17 cellular contexts compared by ENCODE assay signal in the genomic region with DNA sequence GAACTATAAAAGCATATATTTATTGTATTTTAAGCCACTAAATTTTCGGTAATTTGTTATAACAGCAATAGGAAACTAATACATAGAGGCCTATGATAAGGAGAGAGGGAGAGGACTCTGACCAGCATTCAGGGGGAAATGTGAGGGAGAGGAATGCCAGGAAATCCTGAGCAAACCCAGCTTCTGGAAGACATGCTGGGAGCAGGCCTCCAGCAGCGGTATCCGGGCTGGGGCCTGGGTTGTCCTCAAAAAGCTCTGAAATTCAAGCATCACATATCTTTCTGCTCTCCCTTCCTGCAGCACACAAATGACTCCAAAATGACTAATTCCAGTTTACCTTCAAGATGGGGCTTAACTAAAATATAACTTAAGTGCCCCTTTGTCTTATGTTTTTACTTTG. TPM values are rescaled to one million over a fixed set of nuclear protein-coding genes. Genes with fewer than 3 reads are reported as not detected.
DNase-seq lines count a peak whose midpoint lies in the region; ATAC-seq and TF ChIP-seq lines count a peak whose summit lies in the region.
"Had no signal": no experiment of that assay in that cellular context is flagged by ENCODE, and none has a peak within 500 bp of the region (broad histone marks: within the 10 kb centered on the region; RNA-seq: fewer than 3 reads in every experiment).

No MANE protein-coding gene starts in this region.

- H3K9me3 ChIP-seq in GM23248 (ENCODE audit: low read depth) = no peaks in the 10 kb centered on the region
- no peaks in the 10 kb centered on the region for H3K9me3 ChIP-seq in mesenchymal stem cell (ENCODE audit: control insufficient read depth, low read length)
- H3K9me3 ChIP-seq: BLaER1, Caco-2 had no signal

- no peak for TF ChIP-seq CTCF in GM13977 (IDR thresholded peaks at IDR 0.05; ENCODE audit: extremely low read depth, insufficient read depth, missing control alignments)

- no peak overlapping the region for H2BK5ac ChIP-seq in mesenchymal stem cell (ENCODE audit: low read depth, low read length, poor library complexity, severe bottlenecking)

- H2AK5ac ChIP-seq in mesenchymal stem cell (ENCODE audit: low read length, severe bottlenecking) = no peak overlapping the region

- WGBS in GM23248 (ENCODE audit: low coverage in 1 of 2, low lambda C conversion rate in 2 of 2, missing lambda C conversion rate in 2 of 2), 2 experiments = 14 to 19% methylated on average over 3 of the region's 3 CpGs
- 63% methylated on average over 2 of the region's 3 CpGs for WGBS in mesenchymal stem cell

- H3K4me2 ChIP-seq in GM23248 (ENCODE audit: unreplicated experiment) (no peak overlapping the region), mesenchymal stem cell (ENCODE audit: low read length, poor library complexity, severe bottlenecking) (peak overlapping the region; percentile 16)
- H3K4me2 ChIP-seq: BLaER1 had no signal

- no peak overlapping the region for H2BK12ac ChIP-seq in mesenchymal stem cell (ENCODE audit: low read length in 2 of 2)

- no peak overlapping the region for H4K91ac ChIP-seq in mesenchymal stem cell (ENCODE audit: low read length)

- DNase-seq in AG20443 (ENCODE audit: low spot score) (peak; percentile 66), GM23248 (peak; percentile 10), cerebellar cortex (ENCODE audit: low spot score) (peak; percentile 13), mesenchymal stem cell (no peak), GM13977 (ENCODE audit: low spot score) (no peak), activated gamma-delta T cell treated with Interleukin-2 at 50 U/mL for 16 hours (no peak)
- DNase-seq: AML-193; Caco-2; CD8-positive, alpha-beta memory T cell; DMS53; KG1 had no signal

- no peak overlapping the region for H2BK120ac ChIP-seq in mesenchymal stem cell (ENCODE audit: low read depth, low read length)

- no peak overlapping the region for H3K4ac ChIP-seq in mesenchymal stem cell (ENCODE audit: low read depth in 1 of 2, low read length in 2 of 2)

- no peak overlapping the region for H3K18ac ChIP-seq in mesenchymal stem cell (ENCODE audit: low read depth in 1 of 2, low read length in 2 of 2)

- H3K9me2 ChIP-seq in GM23248 (ENCODE audit: insufficient read depth) = no peaks in the 10 kb centered on the region

- H3K4me1 ChIP-seq in GM23248 (ENCODE audit: insufficient read depth) (no peaks in the 10 kb centered on the region), mesenchymal stem cell (ENCODE audit: control insufficient read depth, insufficient read depth, low read depth, low read length) (no peaks in the 10 kb centered on the region)
- H3K4me1 ChIP-seq: BLaER1 had no signal

- no peaks in the 10 kb centered on the region for H3F3A ChIP-seq in GM23248 (ENCODE audit: insufficient read depth)

- H4K20me1 ChIP-seq in GM23248 (ENCODE audit: insufficient read depth) = no peaks in the 10 kb centered on the region
- H4K20me1 ChIP-seq: BLaER1 had no signal

- H3K36me3 ChIP-seq in GM23248 (ENCODE audit: low read depth) (no peaks in the 10 kb centered on the region), mesenchymal stem cell (ENCODE audit: control insufficient read depth in 1 of 2, insufficient read depth in 2 of 2, low read depth in 1 of 2, low read length in 2 of 2) (no peaks in the 10 kb centered on the region)
- H3K36me3 ChIP-seq: BLaER1 had no signal

- H3K9ac ChIP-seq in GM23248 (no peak overlapping the region), mesenchymal stem cell (ENCODE audit: low read length) (no peak overlapping the region)
- H3K9ac ChIP-seq: BLaER1 had no signal

- no peak overlapping the region for H3K23ac ChIP-seq in mesenchymal stem cell (ENCODE audit: low read length in 2 of 2)

- H3K27ac ChIP-seq in GM23248 (no peak overlapping the region), mesenchymal stem cell (ENCODE audit: low read length, poor library complexity, severe bottlenecking) (no peak overlapping the region)
- H3K27ac ChIP-seq: BLaER1 had no signal

- no peaks in the 10 kb centered on the region for H3K79me2 ChIP-seq in GM23248 (ENCODE audit: insufficient read depth)

- H2BK15ac ChIP-seq in mesenchymal stem cell (ENCODE audit: low read depth, poor library complexity, severe bottlenecking) = no peak overlapping the region

- no peak overlapping the region for H3K14ac ChIP-seq in mesenchymal stem cell (ENCODE audit: low read length in 2 of 2)

- no peak overlapping the region for H4K8ac ChIP-seq in mesenchymal stem cell (ENCODE audit: low read length)

- ATAC-seq in HG02885 (IDR thresholded peaks at IDR 0.05; ENCODE audit: poor library complexity, unreplicated experiment) (no peak), GM21360 (IDR thresholded peaks at IDR 0.05; ENCODE audit: unreplicated experiment) (no peak)
- ATAC-seq: HCT116 had no signal

- H3K27me3 ChIP-seq in GM23248 (replicated peaks; ENCODE audit: insufficient read depth) = no peaks in the 10 kb centered on the region
- H3K27me3 ChIP-seq in mesenchymal stem cell (ENCODE audit: control insufficient read depth in 1 of 2, insufficient read depth in 1 of 2, low read length in 2 of 2) = no peaks in the 10 kb centered on the region
- H3K27me3 ChIP-seq: BLaER1 had no signal

- H3K4me3 ChIP-seq in GM23248 (no peak overlapping the region), mesenchymal stem cell (ENCODE audit: insufficient read depth in 1 of 2, low read depth in 1 of 2, low read length in 2 of 2) (no peak overlapping the region)
- H3K4me3 ChIP-seq: BLaER1 had no signal

- no peaks in the 10 kb centered on the region for H3K79me1 ChIP-seq in mesenchymal stem cell (replicated peaks; ENCODE audit: low read length, poor library complexity, severe bottlenecking)

- in situ Hi-C loops in GM23248 (cut with MboI) = no loop called here
- in situ Hi-C loops in GM13977 (cut with MboI; ENCODE audit: low pct_unique_long_range_greater_than_20kb, low sequenced_read_pairs, unreplicated experiment) = no loop called here

- H2AFZ ChIP-seq in GM23248 = peak overlapping the region; percentile 32
- no peak overlapping the region for H2AFZ ChIP-seq in mesenchymal stem cell (ENCODE audit: low read depth, low read length)

RNA-seq across cellular contexts. Expression of a gene that starts 33.4 kb away (rescaled TPM):
- total RNA-seq in GM23248 (2014; rRNA removed; shearing (Covaris generic)) = 9.7 and 10.6 TPM in 2 replicates
- 1.7 and 1.8 TPM in 2 replicates for polyA plus RNA-seq in GM23248 (2016; fragmentation: Nextera tagmentation; extraction: Ambion mirVana)
- 0.01 TPM for polyA plus RNA-seq in mesenchymal stem cell (2013, experiment 1 of 2)
- polyA plus RNA-seq in mesenchymal stem cell (2013, experiment 2 of 2) = 0.04 TPM
- total RNA-seq: CD8-positive, alpha-beta memory T cell; HT-29 had no signal
- polyA plus RNA-seq: CD8-positive, alpha-beta memory T cell; IgD-negative memory B cell had no signal

Comparison
In these comparisons a context has a peak if more than half of its experiments do, and no peak if none do; other contexts are left out.
1. DNase-seq: peak in AG20443 (single experiment), GM23248 (single experiment) and cerebellar cortex (single experiment); none in mesenchymal stem cell (single experiment), GM13977 (single experiment) and activated gamma-delta T cell treated with Interleukin-2 at 50 U/mL for 16 hours (single experiment).